Comparison of ENCODE assay signal across 1 cellular context in genomic region chr2:101873543-101873942, GRCh38.
TF ChIP-seq lines count a peak whose summit lies in the region.

No MANE protein-coding gene starts in this region.

TF ChIP-seq in GM23338, 12 proteins besides CTCF, POLR2A, EP300 and RAD21 (continued from another document):
- TF ChIP-seq ZNF462 (CRISPR knock-in tag; IDR thresholded peaks at IDR 0.05) (no peak), NANOG (IDR thresholded peaks at IDR 0.05; ENCODE audit: borderline replicate concordance) (no peak)
